Comparison of ENCODE assay signal across 10 cellular contexts in genomic region chr6:78436335-78436734, GRCh38.
DNase-seq lines count a peak whose midpoint lies in the region; ATAC-seq, FAIRE-seq and TF ChIP-seq lines count a peak whose summit lies in the region.
"Had no signal": no experiment of that assay in that cellular context is flagged by ENCODE, and none has a peak within 500 bp of the region (broad histone marks: within the 10 kb centered on the region; RNA-seq: fewer than 3 reads in every experiment).

No MANE protein-coding gene starts in this region.

- H3K4me1 ChIP-seq in adipocyte (ENCODE audit: control insufficient read depth, insufficient read depth, low read length) (no peaks in the 10 kb centered on the region), HepG2 (ENCODE audit: insufficient read depth, low read length) (no peaks in the 10 kb centered on the region)
- H3K4me1 ChIP-seq: tibial nerve had no signal

- no peak overlapping the region for H3K4me2 ChIP-seq in HepG2 (ENCODE audit: low read depth, low read length)

- no peak overlapping the region for H2AFZ ChIP-seq in HepG2 (ENCODE audit: low read length)

- POLR2A ChIA-PET in HepG2 (lab: Yijun Ruan, JAX) = no interaction called here

- no peak for TF ChIP-seq CTCF in HepG2 (CRISPR knock-in tag; IDR thresholded peaks at IDR 0.05)

- TF ChIP-seq POLR2A in HepG2 (IDR thresholded peaks at IDR 0.05; ENCODE audit: insufficient read depth in 1 of 2, low read depth in 2 of 2, low read length in 2 of 2) = no peak

- DNase-seq in EL = peak; percentile 27
- peak; percentile 23 for DNase-seq in HS-5 (ENCODE audit: low read depth)
- peak; percentile 26 for DNase-seq in adipocyte (ENCODE audit: low read depth)
- DNase-seq in HepG2 (ENCODE audit: low spot score) = peak; percentile 1
- no peak for DNase-seq in mucosa of gallbladder (ENCODE audit: low spot score)
- no peak for DNase-seq in medulla oblongata (ENCODE audit: extremely low spot score)

- in situ Hi-C loops in HepG2 (cut with HindIII; ENCODE audit: extremely low pct_ligation_motif_present, low pct_unique_long_range_greater_than_20kb) = no loop called here

- H4K20me1 ChIP-seq in HepG2 (ENCODE audit: insufficient read depth, low read length) = no peaks in the 10 kb centered on the region

- H3K9ac ChIP-seq in adipocyte (ENCODE audit: low read length) (no peak overlapping the region), HepG2 (ENCODE audit: insufficient read depth, low read depth, low read length) (no peak overlapping the region)

- no peaks in the 10 kb centered on the region for H3K36me3 ChIP-seq in adipocyte (ENCODE audit: control insufficient read depth, insufficient read depth, low read length, severe bottlenecking)
- no peaks in the 10 kb centered on the region for H3K36me3 ChIP-seq in HepG2 (replicated peaks in 1 of 2; ENCODE audit: control insufficient read depth in 1 of 2, insufficient read depth in 2 of 2, low read length in 2 of 2)
- H3K36me3 ChIP-seq: tibial nerve had no signal

- no peak for FAIRE-seq in HepG2 (lab: Jason Lieb, UNC)

- BruUV-seq in HepG2 (replicated peaks; lab: Mats Ljungman, UMichigan) = no TSS peak

- no peak for TF ChIP-seq RAD21 in HepG2 (CRISPR knock-in tag; IDR thresholded peaks at IDR 0.05)

- ATAC-seq in HepG2 (peak; percentile 38; the same call in 1 of the 3 replicates), HG02759 (IDR thresholded peaks at IDR 0.05; ENCODE audit: unreplicated experiment) (no peak), HG03095 (IDR thresholded peaks at IDR 0.05; ENCODE audit: unreplicated experiment) (no peak)

- TF ChIP-seq EP300 in HepG2 (IDR thresholded peaks at IDR 0.05; ENCODE audit: low read depth in 2 of 2, low read length in 2 of 2) (no peak), HepG2 (CRISPR knock-in tag; IDR thresholded peaks at IDR 0.05; ENCODE audit: borderline replicate concordance) (no peak)

- intact Hi-C loops in HepG2 (cut with micrococcal nuclease; ENCODE audit: unreplicated experiment) = loop anchor here (5.0 kb wide), 1 partner anchor 376 kb away; no protein-coding TSS in a partner anchor

- no peaks in the 10 kb centered on the region for H3K27me3 ChIP-seq in adipocyte (replicated peaks; ENCODE audit: control insufficient read depth, insufficient read depth, low read length)
- H3K27me3 ChIP-seq in HepG2 (ENCODE audit: control insufficient read depth in 1 of 2, insufficient read depth in 2 of 2, low read length in 2 of 2) = no peaks in the 10 kb centered on the region
- H3K27me3 ChIP-seq: tibial nerve had no signal

- H3K9me3 ChIP-seq in adipocyte (ENCODE audit: control insufficient read depth, low read length) (no peaks in the 10 kb centered on the region), HepG2 (ENCODE audit: low read length) (no peaks in the 10 kb centered on the region; the same call in 1 of the 2 replicates)
- H3K9me3 ChIP-seq: tibial nerve had no signal

- H3K27ac ChIP-seq in HepG2 (ENCODE audit: extremely low read length, insufficient read depth, low read length) = no peak overlapping the region
- H3K27ac ChIP-seq: skin epidermis, tibial nerve had no signal

- H3K4me3 ChIP-seq in adipocyte (ENCODE audit: low read length) (no peak overlapping the region), HepG2 (replicated peaks in 1 of 3; ENCODE audit: insufficient read depth in 1 of 3, low read depth in 2 of 3, low read length in 3 of 3) (no peak overlapping the region)
- H3K4me3 ChIP-seq: skin epidermis, tibial nerve had no signal

- CTCF ChIA-PET in HepG2 (lab: Yijun Ruan, JAX; ENCODE audit: low intra/inter-chr PET ratio, low total read pairs) = no interaction called here

- H3K79me2 ChIP-seq in HepG2 (ENCODE audit: insufficient read depth, low read length) = no peaks in the 10 kb centered on the region

TF ChIP-seq in HepG2, 621 proteins besides CTCF, POLR2A, EP300 and RAD21:
- no peak for TF ChIP-seq TERF1 (CRISPR knock-in tag; IDR thresholded peaks at IDR 0.05)
- peak; percentile 23; the same call in 1 of the 2 replicates for TF ChIP-seq STAG1 (CRISPR knock-in tag; IDR thresholded peaks at IDR 0.05)

Comparison
In these comparisons a context has a peak if more than half of its experiments do, and no peak if none do; other contexts are left out.
1. DNase-seq: peak in EL (single experiment), HS-5 (single experiment), adipocyte (single experiment) and HepG2 (single experiment); none in mucosa of gallbladder (single experiment) and medulla oblongata (single experiment).